9 cellular contexts compared by ENCODE assay signal in the genomic region with DNA sequence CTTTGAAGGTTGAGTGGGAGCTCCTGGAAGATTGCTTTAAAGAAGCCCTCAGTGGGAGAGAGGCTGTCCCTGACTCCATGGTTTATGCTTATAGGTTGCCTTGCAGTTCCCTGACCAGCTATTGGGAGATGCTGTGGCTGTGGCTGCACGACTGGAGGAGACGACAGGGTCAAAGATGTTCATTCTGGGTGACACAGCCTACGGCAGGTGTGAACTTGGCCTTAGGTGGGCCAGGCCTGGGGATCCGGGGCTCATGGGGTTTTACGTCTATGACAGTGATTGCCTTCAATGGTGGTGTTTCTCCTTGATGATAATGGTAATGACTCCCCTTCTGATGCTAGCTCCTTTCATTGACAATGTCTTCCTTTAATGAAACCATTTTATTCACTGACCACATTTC. TPM values are rescaled to one million over a fixed set of nuclear protein-coding genes. Genes with fewer than 3 reads are reported as not detected.
DNase-seq lines count a peak whose midpoint lies in the region; ATAC-seq, FAIRE-seq and TF ChIP-seq lines count a peak whose summit lies in the region.
"Had no signal": no experiment of that assay in that cellular context is flagged by ENCODE, and none has a peak within 500 bp of the region (broad histone marks: within the 10 kb centered on the region; RNA-seq: fewer than 3 reads in every experiment).

No MANE protein-coding gene starts in this region.

- POLR2A ChIA-PET in activated CD4-positive, alpha-beta memory T cell treated with anti-CD3 and anti-CD28 coated beads for 36 hours (lab: Charles Lee) = interaction anchor here (1.5 to 2.6 kb wide), 2 partner anchors 36 to 263 kb away, joined by 3 to 7 read pairs; a partner anchor contains a TSS

- peak overlapping the region; percentile 95 for H3K4me3 Mint-ChIP-seq in activated CD4-positive, alpha-beta memory T cell treated with anti-CD3 and anti-CD28 coated beads for 36 hours
- peak overlapping the region; percentile 92 for H3K4me3 Mint-ChIP-seq in stimulated activated memory B cell treated with anti-CD40 and anti-IgM and Interleukin-4, amounts not matched to agents 10 μg/mL and 1 μg/mL and 100 μg/mL, for 72 hours

- H3K9me3 Mint-ChIP-seq in activated CD4-positive, alpha-beta memory T cell treated with anti-CD3 and anti-CD28 coated beads for 36 hours = no peaks in the 10 kb centered on the region
- no peaks in the 10 kb centered on the region for H3K9me3 Mint-ChIP-seq in stimulated activated memory B cell treated with anti-CD40 and anti-IgM and Interleukin-4, amounts not matched to agents 10 μg/mL and 1 μg/mL and 100 μg/mL, for 72 hours

- DNase-seq in DMS 273 (lab: John Stamatoyannopoulos, UW; ENCODE audit: unreplicated experiment) (peak; percentile 42), DMS 273 treated with DMSO at 0.1 percent for 48 hours (lab: John Stamatoyannopoulos, UW) (no peak), NCI-H1048 (lab: John Stamatoyannopoulos, UW) (no peak), H54 (ENCODE audit: insufficient read length, low spot score) (no peak), hippocampal formation (lab: John Stamatoyannopoulos, UW) (no peak)
- DNase-seq in activated CD4-positive, alpha-beta memory T cell treated with anti-CD3 and anti-CD28 coated beads for 36 hours = no peak
- DNase-seq: activated gamma-delta T cell treated with Interleukin-2 at 50 U/mL for 16 hours had no signal

- FAIRE-seq in H54 (lab: Jason Lieb, UNC) = no peak

- H3K9me3 ChIP-seq in iPS-15b (ENCODE audit: control insufficient read depth, insufficient read depth, low read length) = no peaks in the 10 kb centered on the region

- H3K4me1 ChIP-seq in iPS-15b (ENCODE audit: control insufficient read depth, insufficient read depth, low read length) = peaks cover 3% of the 10 kb centered on the region

- intact Hi-C loops in activated CD4-positive, alpha-beta memory T cell treated with anti-CD3 and anti-CD28 coated beads for 36 hours (cut with micrococcal nuclease) = loop anchor here (5.0 kb wide), 1 partner anchor 242 kb away; a partner anchor contains a TSS

- H3K27ac Mint-ChIP-seq in activated CD4-positive, alpha-beta memory T cell treated with anti-CD3 and anti-CD28 coated beads for 36 hours = peak overlapping the region; percentile 15
- H3K27ac Mint-ChIP-seq in stimulated activated memory B cell treated with anti-CD40 and anti-IgM and Interleukin-4, amounts not matched to agents 10 μg/mL and 1 μg/mL and 100 μg/mL, for 72 hours = peak overlapping the region; percentile 78

- no peak for ATAC-seq in stimulated activated memory B cell treated with anti-CD40 and anti-IgM and Interleukin-4, amounts not matched to agents 10 μg/mL and 1 μg/mL and 100 μg/mL, for 72 hours

- H3K27me3 ChIP-seq in iPS-15b (ENCODE audit: control insufficient read depth, insufficient read depth, low read length) = no peaks in the 10 kb centered on the region

- H3K9ac ChIP-seq in iPS-15b (ENCODE audit: low read depth, low read length) = peak overlapping the region; percentile 92

- TF ChIP-seq POLR2A in H54 (IDR thresholded peaks at IDR 0.05; ENCODE audit: low read depth, low read length) = no peak

- H3K4me1 Mint-ChIP-seq in activated CD4-positive, alpha-beta memory T cell treated with anti-CD3 and anti-CD28 coated beads for 36 hours (ENCODE audit: low read depth) = peaks cover 30% of the 10 kb centered on the region
- H3K4me1 Mint-ChIP-seq in stimulated activated memory B cell treated with anti-CD40 and anti-IgM and Interleukin-4, amounts not matched to agents 10 μg/mL and 1 μg/mL and 100 μg/mL, for 72 hours = peaks cover 39% of the 10 kb centered on the region

- CTCF ChIA-PET in activated CD4-positive, alpha-beta memory T cell treated with anti-CD3 and anti-CD28 coated beads for 36 hours (lab: Charles Lee) = interaction anchor here (0.9 to 2.6 kb wide), 3 partner anchors 24 to 77 kb away, joined by 3 to 12 read pairs (median 10); a partner anchor contains a TSS

- no peaks in the 10 kb centered on the region for H3K27me3 Mint-ChIP-seq in activated CD4-positive, alpha-beta memory T cell treated with anti-CD3 and anti-CD28 coated beads for 36 hours
- H3K27me3 Mint-ChIP-seq in stimulated activated memory B cell treated with anti-CD40 and anti-IgM and Interleukin-4, amounts not matched to agents 10 μg/mL and 1 μg/mL and 100 μg/mL, for 72 hours = no peaks in the 10 kb centered on the region

- H3K4me3 ChIP-seq in iPS-15b (ENCODE audit: low read depth, low read length) = peak overlapping the region; percentile 99

- peaks cover 15% of the 10 kb centered on the region for H3K36me3 ChIP-seq in iPS-15b (ENCODE audit: control insufficient read depth, insufficient read depth, low read length)

- peaks cover 13% of the 10 kb centered on the region for H3K36me3 Mint-ChIP-seq in activated CD4-positive, alpha-beta memory T cell treated with anti-CD3 and anti-CD28 coated beads for 36 hours
- H3K36me3 Mint-ChIP-seq in stimulated activated memory B cell treated with anti-CD40 and anti-IgM and Interleukin-4, amounts not matched to agents 10 μg/mL and 1 μg/mL and 100 μg/mL, for 72 hours = peaks cover 17% of the 10 kb centered on the region

RNA-seq across cellular contexts. Expression of a gene that starts 0.7 kb away (rescaled TPM):
- total RNA-seq in activated CD4-positive, alpha-beta memory T cell treated with anti-CD3 and anti-CD28 coated beads for 36 hours = 10 to 100 TPM; 24.8 to 26.9 TPM

RNA-seq across cellular contexts. Expression of a gene that starts 4.3 kb away (rescaled TPM):
- 10 to 100 TPM; 84.8 to 85.1 TPM for total RNA-seq in activated CD4-positive, alpha-beta memory T cell treated with anti-CD3 and anti-CD28 coated beads for 36 hours

RNA-seq across cellular contexts. Expression of a gene that starts 8.5 kb away (rescaled TPM):
- total RNA-seq in activated CD4-positive, alpha-beta memory T cell treated with anti-CD3 and anti-CD28 coated beads for 36 hours = 10 to 100 TPM; 26.1 TPM

RNA-seq across cellular contexts. Expression of a gene that starts 20.9 kb away (rescaled TPM):
- total RNA-seq in activated CD4-positive, alpha-beta memory T cell treated with anti-CD3 and anti-CD28 coated beads for 36 hours = 1 to 10 TPM; 2.7 to 2.8 TPM

RNA-seq across cellular contexts. Expression of a gene that starts 23.8 kb away (rescaled TPM):
- total RNA-seq in activated CD4-positive, alpha-beta memory T cell treated with anti-CD3 and anti-CD28 coated beads for 36 hours = 10 to 100 TPM; 13.3 TPM
